In the genomic region with DNA sequence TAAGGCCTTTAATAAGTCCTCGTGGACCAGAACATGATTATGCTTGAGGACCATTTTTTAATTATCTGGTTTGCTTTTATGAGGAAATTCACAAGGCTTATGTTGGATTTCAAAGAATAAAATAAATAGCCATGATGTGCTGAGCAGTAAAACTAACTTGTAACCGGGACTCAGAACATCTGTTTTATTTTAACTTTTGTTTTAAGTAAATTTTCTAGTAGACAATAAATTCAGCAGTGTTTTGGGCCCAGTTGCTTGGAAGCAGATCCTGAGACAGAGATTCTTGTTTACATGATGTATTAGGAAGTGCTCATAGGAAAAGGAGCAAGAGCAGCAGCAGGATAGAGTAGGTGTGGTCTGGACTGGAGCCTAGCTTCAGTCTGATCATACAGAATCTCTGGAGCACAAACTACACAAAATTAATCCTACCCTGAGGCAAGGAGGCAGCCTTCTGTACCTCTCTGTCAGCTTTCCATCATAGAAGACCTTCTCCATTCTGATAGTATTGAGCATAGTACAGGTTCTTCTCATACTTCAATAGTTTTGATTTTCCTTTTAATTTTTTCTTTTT, we compare ENCODE assay signal across 25 cellular contexts.
"Had no signal": no experiment of that assay in that cellular context is flagged by ENCODE, and none has a peak within 500 bp of the region (broad histone marks: within the 10 kb centered on the region; RNA-seq: fewer than 3 reads in every experiment).

No MANE protein-coding gene starts in this region.

- DNase-seq: activated CD4-positive, alpha-beta T cell treated with anti-CD3 and anti-CD28 coated beads for 36 hours; activated CD4-positive, alpha-beta T cell treated with anti-CD3 and anti-CD28 coated beads, Interleukin-2, amount 50 U/mL, for 1 hour; activated CD8-positive, alpha-beta memory T cell treated with anti-CD3 and anti-CD28 coated beads, Interleukin-2, amount 50 U/mL, for 4 hours; activated CD8-positive, alpha-beta T cell treated with anti-CD3 and anti-CD28 coated beads for 36 hours; activated gamma-delta T cell treated with Interleukin-2 at 50 U/mL for 16 hours; activated naive CD4-positive, alpha-beta T cell treated with anti-CD3 and anti-CD28 coated beads, Interleukin-2, amount 10 ng/mL, durations not matched to agents 7 days and 5 days; activated naive CD8-positive, alpha-beta T cell treated with anti-CD3 and anti-CD28 coated beads for 36 hours; activated T-cell treated with anti-CD3 and anti-CD28 coated beads, Interleukin-2, amount 50 U/mL, for 72 hours; brain microvascular endothelial cell; KG1; MG63; MV-4-11; NCI-H1092 treated with DMSO at 0.1 percent for 48 hours; NCI-H1417 treated with DMSO at 0.1 percent for 48 hours; NCI-H1694; NCI-H2029; NCI-H2107; NCI-H2171 treated with DMSO at 0.1 percent for 48 hours; NCI-H226; NCI-H526; NCI-H82; SHP77; T-helper 1 cell; WERI-Rb-1 had no signal

- H3K36me3 ChIP-seq: brain microvascular endothelial cell, cardiac muscle cell, MG63, WERI-Rb-1 had no signal

- H3K4me3 ChIP-seq: cardiac muscle cell, MG63 had no signal

- ATAC-seq: activated CD4-positive, alpha-beta T cell treated with anti-CD3 and anti-CD28 coated beads for 36 hours; activated CD8-positive, alpha-beta T cell treated with anti-CD3 and anti-CD28 coated beads for 36 hours; activated T-cell treated with anti-CD3 and anti-CD28 coated beads, Interleukin-2, amount 50 U/mL, for 72 hours had no signal

- H3K9me3 ChIP-seq: MG63 had no signal

- H3K27ac ChIP-seq: brain microvascular endothelial cell, cardiac muscle cell, WERI-Rb-1 had no signal

- H3K27me3 ChIP-seq: brain microvascular endothelial cell, cardiac muscle cell, MG63 had no signal
